Comparison of ENCODE assay signal across 23 cellular contexts in the genomic region with DNA sequence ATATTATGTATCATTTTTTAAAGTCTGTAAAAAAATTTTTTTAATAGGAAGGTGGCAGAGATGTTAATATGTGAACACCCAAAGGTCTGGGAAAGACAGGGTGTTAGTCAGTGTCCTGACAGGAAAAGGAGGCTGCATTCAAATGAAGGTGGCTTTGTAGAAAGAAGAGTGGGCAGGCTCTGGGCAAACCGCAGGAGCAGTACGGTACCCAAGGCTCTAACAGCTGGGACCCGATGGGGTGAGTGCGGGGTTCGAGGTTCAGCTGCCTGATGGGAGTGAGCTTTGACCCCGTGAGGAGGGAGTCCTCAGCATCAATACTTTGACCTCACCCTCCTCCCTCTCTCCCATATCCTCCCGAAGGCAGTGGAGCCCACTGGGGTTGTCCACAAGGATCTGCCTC.
"Had no signal": no experiment of that assay in that cellular context is flagged by ENCODE, and none has a peak within 500 bp of the region (broad histone marks: within the 10 kb centered on the region; RNA-seq: fewer than 3 reads in every experiment).

No MANE protein-coding gene starts in this region.

- H3K27ac ChIP-seq: foreskin keratinocyte, stomach, suprapubic skin, transverse colon had no signal

- H3K27me3 Mint-ChIP-seq: activated naive CD8-positive, alpha-beta T cell had no signal

- H3K4me3 ChIP-seq: mucosa of descending colon, stomach, suprapubic skin, transverse colon had no signal

- H3K9me3 Mint-ChIP-seq: activated T-cell treated with anti-CD3 and anti-CD28 coated beads, Interleukin-2, amount 50 U/mL, for 4 hours; activated T-helper 2 cell treated with anti-CD3 and anti-CD28 coated beads, Interferon-gamma antibody, Interleukin-2, Interleukin-4, amounts not matched to agents 10 μg/mL and 5 μg/mL and 100 μg/mL, durations not matched to agents 14 hours and 24 hours and 36 hours; neural crest cell; stimulated activated effector memory CD8-positive, alpha-beta T cell treated with anti-CD3 and anti-CD28 coated beads, Interleukin-12 subunit alpha, Interleukin-12 subunit beta, amount 100 ng/mL, for 72 hours had no signal

- H3K4me1 ChIP-seq: stomach, suprapubic skin, transverse colon had no signal

- H3K27me3 ChIP-seq: foreskin keratinocyte, stomach, suprapubic skin, transverse colon had no signal

- FAIRE-seq: endometrium, small intestine had no signal

- H3K4me1 Mint-ChIP-seq: naive B cell; neural crest cell; stimulated activated effector memory CD8-positive, alpha-beta T cell treated with anti-CD3 and anti-CD28 coated beads, Interleukin-12 subunit alpha, Interleukin-12 subunit beta, amount 100 ng/mL, for 72 hours had no signal

- H3K27ac Mint-ChIP-seq: activated naive CD8-positive, alpha-beta T cell; activated T-helper 2 cell treated with anti-CD3 and anti-CD28 coated beads, Interferon-gamma antibody, Interleukin-2, Interleukin-4, amounts not matched to agents 10 μg/mL and 5 μg/mL and 100 μg/mL, durations not matched to agents 14 hours and 24 hours and 36 hours; naive B cell; stimulated activated effector memory CD8-positive, alpha-beta T cell treated with anti-CD3 and anti-CD28 coated beads, Interleukin-12 subunit alpha, Interleukin-12 subunit beta, amount 100 ng/mL, for 72 hours had no signal

- H3K36me3 ChIP-seq: stomach, suprapubic skin, transverse colon had no signal

- H3K9me3 ChIP-seq: mucosa of descending colon, stomach, suprapubic skin, transverse colon had no signal

- DNase-seq: activated CD4-positive, alpha-beta T cell treated with anti-CD3 and anti-CD28 coated beads, Interleukin-2, amount 50 U/mL, for 4 hours; activated CD8-positive, alpha-beta memory T cell treated with anti-CD3 and anti-CD28 coated beads, Interleukin-2, amount 50 U/mL, for 48 hours; activated naive CD4-positive, alpha-beta T cell; activated T-cell treated with anti-CD3 and anti-CD28 coated beads, Interleukin-2, amount 50 U/mL, for 4 hours; effector CD4-positive, alpha-beta T cell; left colon; mesendoderm; mucosa of descending colon; naive B cell; occipital lobe; posterior cingulate gyrus; small intestine; stimulated activated CD4-positive, alpha-beta T cell treated with anti-CD3 and anti-CD28 coated beads, Interleukin-2, amount 100 ng/mL, for 24 hours; stomach; T-helper 9 cell; transverse colon had no signal

- H3K36me3 Mint-ChIP-seq: activated naive CD8-positive, alpha-beta T cell; naive B cell; stimulated activated effector memory CD8-positive, alpha-beta T cell treated with anti-CD3 and anti-CD28 coated beads, Interleukin-12 subunit alpha, Interleukin-12 subunit beta, amount 100 ng/mL, for 72 hours had no signal

- H3K4me3 Mint-ChIP-seq: activated naive CD8-positive, alpha-beta T cell; activated T-cell treated with anti-CD3 and anti-CD28 coated beads, Interleukin-2, amount 50 U/mL, for 4 hours; naive B cell; neural crest cell; stimulated activated effector memory CD8-positive, alpha-beta T cell treated with anti-CD3 and anti-CD28 coated beads, Interleukin-12 subunit alpha, Interleukin-12 subunit beta, amount 100 ng/mL, for 72 hours had no signal
